ENCODE assay signal across 27 cellular contexts in genomic region chr3:131850223-131850622, GRCh38.
"Had no signal": no experiment of that assay in that cellular context is flagged by ENCODE, and none has a peak within 500 bp of the region (broad histone marks: within the 10 kb centered on the region; RNA-seq: fewer than 3 reads in every experiment).

No MANE protein-coding gene starts in this region.

- H3K4me3 Mint-ChIP-seq: dendritic cell treated with granulocyte-macrophage colony-stimulating factor and Interleukin-4, amounts not matched to agents 40 ng/mL and 50 ng/mL, for 4 days; effector memory CD8-positive, alpha-beta T cell; endodermal cell; mesothelial cell of epicardium; naive B cell had no signal

- FAIRE-seq: endometrium, islet of Langerhans, keratinocyte had no signal

- H3K9me3 Mint-ChIP-seq: dendritic cell treated with granulocyte-macrophage colony-stimulating factor and Interleukin-4, amounts not matched to agents 40 ng/mL and 50 ng/mL, for 4 days; endodermal cell; mesothelial cell of epicardium; naive B cell had no signal

- DNase-seq: colonic mucosa; cortex of kidney; effector CD8-positive, alpha-beta T cell; effector memory CD8-positive, alpha-beta T cell; endodermal cell; erythroblast; esophagus squamous epithelium; foreskin fibroblast; foreskin melanocyte; gastrocnemius medialis; glutamatergic neuron; heart right ventricle; hippocampal formation; left cardiac atrium; left lung; left ventricle myocardium superior; lower lobe of right lung; mesenchymal stem cell; mucosa of descending colon; naive B cell had no signal

- H3K27me3 Mint-ChIP-seq: naive B cell had no signal

- H3K4me1 Mint-ChIP-seq: mesothelial cell of epicardium, naive B cell had no signal

- H3K36me3 ChIP-seq: colonic mucosa, esophagus squamous epithelium, gastrocnemius medialis, heart right ventricle, left lung, lower lobe of right lung had no signal

- H3K4me3 ChIP-seq: colonic mucosa, esophagus squamous epithelium, gastrocnemius medialis, heart right ventricle, left lung, lower lobe of right lung, mucosa of descending colon had no signal

- H3K4me1 ChIP-seq: colonic mucosa, esophagus squamous epithelium, gastrocnemius medialis, left lung, lower lobe of right lung had no signal

- ATAC-seq: effector memory CD8-positive, alpha-beta T cell; esophagus mucosa; gastrocnemius medialis; heart right ventricle; left cardiac atrium; left lung; left ventricle myocardium superior; lower lobe of right lung; mucosa of descending colon had no signal

- H3K9me3 ChIP-seq: colonic mucosa, esophagus squamous epithelium, gastrocnemius medialis, left lung, lower lobe of right lung, mucosa of descending colon had no signal

- H3K27ac ChIP-seq: colonic mucosa, epithelial cell of prostate, esophagus squamous epithelium, gastrocnemius medialis, heart right ventricle, left lung, lower lobe of right lung had no signal

- H3K27me3 ChIP-seq: colonic mucosa, esophagus squamous epithelium, gastrocnemius medialis, heart right ventricle, left lung had no signal

- H3K27ac Mint-ChIP-seq: dendritic cell treated with granulocyte-macrophage colony-stimulating factor and Interleukin-4, amounts not matched to agents 40 ng/mL and 50 ng/mL, for 4 days; effector memory CD8-positive, alpha-beta T cell; endodermal cell; mesothelial cell of epicardium; naive B cell had no signal

- H3K36me3 Mint-ChIP-seq: mesothelial cell of epicardium, naive B cell had no signal
